In the genomic region with DNA sequence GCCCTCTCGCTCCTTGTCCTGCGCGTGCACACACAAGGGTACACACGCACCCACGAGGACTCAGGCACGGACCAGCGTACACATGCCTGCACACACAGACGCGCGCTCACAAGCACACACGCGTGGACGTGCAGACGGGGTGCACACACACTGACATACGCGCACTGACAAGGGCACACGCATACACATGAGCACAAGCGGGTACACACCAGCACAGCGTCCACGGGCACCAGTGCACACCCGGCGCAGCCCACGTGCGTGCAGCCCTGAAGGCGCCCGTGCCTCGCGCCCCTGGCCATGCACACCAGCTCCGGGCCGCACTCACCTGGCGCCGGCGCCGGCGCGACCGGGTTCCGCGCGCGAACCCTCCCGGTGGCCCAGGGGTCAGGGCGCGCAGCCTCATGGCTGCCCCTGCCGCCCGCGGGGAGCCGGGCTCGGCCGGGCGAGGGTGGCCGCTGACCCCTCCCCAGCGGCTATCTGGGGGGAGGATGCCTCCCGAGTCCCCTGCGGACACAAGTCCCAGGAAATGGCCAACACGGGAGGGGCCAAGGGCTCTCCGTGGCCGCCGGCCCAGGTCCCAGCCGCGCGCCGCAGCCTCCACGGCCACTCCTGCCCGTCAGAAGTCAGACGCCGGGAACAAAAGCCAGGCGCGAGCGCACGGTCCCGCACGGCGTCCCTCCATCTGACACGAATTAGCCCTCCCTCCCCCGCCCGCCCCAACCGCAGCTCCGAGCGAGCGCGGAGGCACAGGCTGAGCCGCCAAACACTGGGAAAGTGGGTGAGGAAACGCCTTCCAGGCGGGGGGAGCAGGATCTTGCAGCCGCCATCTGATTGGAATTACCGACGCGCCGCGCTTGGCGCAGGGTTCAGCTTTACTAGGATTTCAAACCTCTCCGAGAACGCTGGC, we compare ENCODE assay signal across 10 cellular contexts. TPM values are rescaled to one million over a fixed set of nuclear protein-coding genes. Genes with fewer than 3 reads are reported as not detected.
A peak's percentile ranks its signal among the peaks of the same experiment; 100 is the strongest.
DNase-seq lines count a peak whose midpoint lies in the region; ATAC-seq, FAIRE-seq and TF ChIP-seq lines count a peak whose summit lies in the region.
"Had no signal": no experiment of that assay in that cellular context is flagged by ENCODE, and none has a peak within 500 bp of the region (broad histone marks: within the 10 kb centered on the region; RNA-seq: fewer than 3 reads in every experiment).

No MANE protein-coding gene starts in this region.

- no peak for TF ChIP-seq CTCF in epithelial cell of esophagus (IDR thresholded peaks at IDR 0.05; ENCODE audit: insufficient read depth, low read depth, low read length, missing control alignments)
- no peak for TF ChIP-seq CTCF in mesothelial cell of epicardium (IDR thresholded peaks at IDR 0.05; ENCODE audit: unreplicated experiment)

- H3K4me3 Mint-ChIP-seq in mesothelial cell of epicardium = peak overlapping the region; percentile 77
- H3K4me3 Mint-ChIP-seq in activated CD4-positive, alpha-beta T cell treated with anti-CD3 and anti-CD28 coated beads, Interleukin-2, amount 10 ng/mL, durations not matched to agents 24 days and 14 days = no peak overlapping the region
- H3K4me3 Mint-ChIP-seq: CD4-positive, CD25-positive, alpha-beta regulatory T cell had no signal

- peaks cover 83% of the 10 kb centered on the region for H3K4me1 Mint-ChIP-seq in mesothelial cell of epicardium
- H3K4me1 Mint-ChIP-seq in activated CD4-positive, alpha-beta T cell treated with anti-CD3 and anti-CD28 coated beads, Interleukin-2, amount 10 ng/mL, durations not matched to agents 24 days and 14 days = no peaks in the 10 kb centered on the region
- H3K4me1 Mint-ChIP-seq: CD4-positive, CD25-positive, alpha-beta regulatory T cell had no signal

- H3K27me3 Mint-ChIP-seq in mesothelial cell of epicardium (ENCODE audit: low read depth) = no peaks in the 10 kb centered on the region
- peaks cover 14% of the 10 kb centered on the region for H3K27me3 Mint-ChIP-seq in activated CD4-positive, alpha-beta T cell treated with anti-CD3 and anti-CD28 coated beads, Interleukin-2, amount 10 ng/mL, durations not matched to agents 24 days and 14 days

- DNase-seq in NCI-H82 (lab: John Stamatoyannopoulos, UW) = peak; percentile 75
- no peak for DNase-seq in NCI-H82 treated with DMSO at 0.1 percent for 48 hours (lab: John Stamatoyannopoulos, UW; ENCODE audit: unreplicated experiment)
- peak; percentile 45 for DNase-seq in epithelial cell of esophagus (ENCODE audit: low read depth)
- DNase-seq in mesothelial cell of epicardium (ENCODE audit: low spot score in 2 of 2, unreplicated experiment in 2 of 2) = peak; percentile 34 to 63
- no peak for DNase-seq in urothelium cell line (ENCODE audit: low spot score)
- DNase-seq in activated CD4-positive, alpha-beta T cell treated with anti-CD3 and anti-CD28 coated beads, Interleukin-2, amount 10 ng/mL, durations not matched to agents 24 days and 14 days = no peak
- DNase-seq in activated effector memory CD4-positive, alpha-beta T cell treated with anti-CD3 and anti-CD28 coated beads, Interleukin-2, amount 50 U/mL, for 16 hours = no peak
- DNase-seq: CD4-positive, CD25-positive, alpha-beta regulatory T cell had no signal

- H3K9me3 Mint-ChIP-seq in mesothelial cell of epicardium = no peaks in the 10 kb centered on the region
- H3K9me3 Mint-ChIP-seq in activated CD4-positive, alpha-beta T cell treated with anti-CD3 and anti-CD28 coated beads, Interleukin-2, amount 10 ng/mL, durations not matched to agents 24 days and 14 days = no peaks in the 10 kb centered on the region
- H3K9me3 Mint-ChIP-seq: CD4-positive, CD25-positive, alpha-beta regulatory T cell had no signal

- no peak for ATAC-seq in HG03139 (IDR thresholded peaks at IDR 0.05; ENCODE audit: unreplicated experiment)
- ATAC-seq: K562 had no signal

- intact Hi-C loops in activated CD4-positive, alpha-beta T cell treated with anti-CD3 and anti-CD28 coated beads, Interleukin-2, amount 10 ng/mL, durations not matched to agents 24 days and 14 days (cut with micrococcal nuclease) = no loop called here

- peak overlapping the region; percentile 38 for H3K4me3 ChIP-seq in epithelial cell of esophagus (ENCODE audit: low read length)
- H3K4me3 ChIP-seq: K562 had no signal

- peak overlapping the region; percentile 96 for H3K27ac Mint-ChIP-seq in mesothelial cell of epicardium
- H3K27ac Mint-ChIP-seq in activated CD4-positive, alpha-beta T cell treated with anti-CD3 and anti-CD28 coated beads, Interleukin-2, amount 10 ng/mL, durations not matched to agents 24 days and 14 days = no peak overlapping the region
- H3K27ac Mint-ChIP-seq: CD4-positive, CD25-positive, alpha-beta regulatory T cell had no signal

- FAIRE-seq in urothelium cell line (lab: Jason Lieb, UNC) = peak; percentile 13
- FAIRE-seq: K562 had no signal

- peaks cover 3% of the 10 kb centered on the region for H3K36me3 Mint-ChIP-seq in mesothelial cell of epicardium
- H3K36me3 Mint-ChIP-seq in activated CD4-positive, alpha-beta T cell treated with anti-CD3 and anti-CD28 coated beads, Interleukin-2, amount 10 ng/mL, durations not matched to agents 24 days and 14 days (ENCODE audit: low read depth) = no peaks in the 10 kb centered on the region
- H3K36me3 Mint-ChIP-seq: CD4-positive, CD25-positive, alpha-beta regulatory T cell had no signal

RNA-seq across cellular contexts. Expression of a gene that starts 45.0 kb away (rescaled TPM):
- total RNA-seq in mesothelial cell of epicardium = 427 to 461 TPM (median 452 TPM) in 3 replicates
- 4.7 and 5.7 TPM in 2 replicates for total RNA-seq in activated CD4-positive, alpha-beta T cell treated with anti-CD3 and anti-CD28 coated beads, Interleukin-2, amount 10 ng/mL, durations not matched to agents 24 days and 14 days

Comparison
In these comparisons a context has a peak if more than half of its experiments do, and no peak if none do; other contexts are left out.
1. DNase-seq: peak in NCI-H82 (single experiment), epithelial cell of esophagus (single experiment) and mesothelial cell of epicardium (2 of 2); none in NCI-H82 treated with DMSO at 0.1 percent for 48 hours (single experiment), urothelium cell line (single experiment), activated CD4-positive, alpha-beta T cell treated with anti-CD3 and anti-CD28 coated beads, Interleukin-2, amount 10 ng/mL, durations not matched to agents 24 days and 14 days (single experiment) and activated effector memory CD4-positive, alpha-beta T cell treated with anti-CD3 and anti-CD28 coated beads, Interleukin-2, amount 50 U/mL, for 16 hours (single experiment).
2. RNA of a gene that starts 45.0 kb away (total RNA-seq): 427 to 461 TPM in mesothelial cell of epicardium; 4.7 to 5.7 TPM in activated CD4-positive, alpha-beta T cell treated with anti-CD3 and anti-CD28 coated beads, Interleukin-2, amount 10 ng/mL, durations not matched to agents 24 days and 14 days; every median in the first group is over 10 times any median in the second.